20 cellular contexts compared by ENCODE assay signal in the genomic region with DNA sequence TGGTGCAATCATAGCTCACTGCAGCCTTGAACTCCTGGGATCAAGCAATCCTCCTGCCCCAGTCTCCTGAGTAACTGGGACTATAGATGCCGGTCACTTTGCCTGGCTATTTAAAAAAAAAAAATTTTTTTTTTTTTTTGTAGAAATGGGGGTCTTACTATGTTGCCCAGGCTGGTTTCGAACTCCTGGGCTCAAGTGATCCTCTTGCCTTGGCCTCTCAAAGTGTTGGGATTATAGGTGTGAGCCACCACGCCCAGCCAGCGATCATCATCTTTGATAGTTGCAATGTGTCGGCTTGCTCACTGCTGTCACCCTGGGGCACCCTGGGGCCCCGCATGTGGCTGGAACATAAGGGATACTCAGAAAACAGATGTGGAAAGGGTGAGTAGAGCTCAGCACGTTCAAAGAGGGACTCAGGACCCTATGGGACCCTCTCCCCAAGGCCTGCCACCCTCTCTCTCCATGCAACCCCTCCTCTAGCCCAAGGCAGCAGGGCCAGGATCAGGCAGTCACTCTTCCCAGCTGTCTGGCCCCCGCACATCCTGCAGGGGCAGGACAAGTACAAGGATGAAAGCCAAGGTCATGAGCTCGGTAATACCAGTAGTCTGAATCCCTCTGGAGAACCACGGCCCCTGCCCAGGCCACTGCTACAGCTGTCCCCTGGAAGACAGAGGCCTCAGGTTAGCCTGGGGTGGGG. TPM values are rescaled to one million over a fixed set of nuclear protein-coding genes. Genes with fewer than 3 reads are reported as not detected.
"Had no signal": no experiment of that assay in that cellular context is flagged by ENCODE, and none has a peak within 500 bp of the region (broad histone marks: within the 10 kb centered on the region; RNA-seq: fewer than 3 reads in every experiment).

No MANE protein-coding gene starts in this region.

- DNase-seq: cerebellar nuclear complex; dermis blood vessel endothelial cell; foreskin keratinocyte; head of caudate nucleus; left colon; left ventricle myocardium superior; mesenchymal stem cell; midbrain; naive B cell; posterior cingulate gyrus; right cardiac atrium; stimulated activated CD4-positive, alpha-beta T cell treated with anti-CD3 and anti-CD28 coated beads, Interleukin-4, amount 100 ng/mL, for 4 hours; stimulated activated naive B cell treated with anti-CD40 and anti-IgM and Interleukin-4, amounts not matched to agents 10 μg/mL and 1 μg/mL and 100 μg/mL, for 72 hours; stimulated activated naive CD8-positive, alpha-beta T cell treated with anti-CD3 and anti-CD28 coated beads, Interleukin-15, amount 100 ng/mL, for 72 hours; testis had no signal

- H2AFZ ChIP-seq: hepatocyte had no signal

- H3K27ac Mint-ChIP-seq: naive B cell; nephron; stimulated activated naive B cell treated with anti-CD40 and anti-IgM and Interleukin-4, amounts not matched to agents 10 μg/mL and 1 μg/mL and 100 μg/mL, for 72 hours; stimulated activated naive CD8-positive, alpha-beta T cell treated with anti-CD3 and anti-CD28 coated beads, Interleukin-15, amount 100 ng/mL, for 72 hours had no signal

- H3K4me3 Mint-ChIP-seq: naive B cell; nephron; stimulated activated naive B cell treated with anti-CD40 and anti-IgM and Interleukin-4, amounts not matched to agents 10 μg/mL and 1 μg/mL and 100 μg/mL, for 72 hours; stimulated activated naive CD8-positive, alpha-beta T cell treated with anti-CD3 and anti-CD28 coated beads, Interleukin-15, amount 100 ng/mL, for 72 hours had no signal

- ATAC-seq: foreskin keratinocyte; left colon; left ventricle myocardium superior; right cardiac atrium; stimulated activated naive B cell treated with anti-CD40 and anti-IgM and Interleukin-4, amounts not matched to agents 10 μg/mL and 1 μg/mL and 100 μg/mL, for 72 hours; stimulated activated naive CD8-positive, alpha-beta T cell treated with anti-CD3 and anti-CD28 coated beads, Interleukin-15, amount 100 ng/mL, for 72 hours had no signal

- H3K9me3 Mint-ChIP-seq: naive B cell; nephron; stimulated activated naive B cell treated with anti-CD40 and anti-IgM and Interleukin-4, amounts not matched to agents 10 μg/mL and 1 μg/mL and 100 μg/mL, for 72 hours; stimulated activated naive CD8-positive, alpha-beta T cell treated with anti-CD3 and anti-CD28 coated beads, Interleukin-15, amount 100 ng/mL, for 72 hours had no signal

- H3K36me3 ChIP-seq: neutrophil, tibial nerve had no signal

- H3K79me2 ChIP-seq: hepatocyte had no signal

- H3K4me2 ChIP-seq: hepatocyte had no signal

- H3K9me3 ChIP-seq: neutrophil, testis, tibial nerve had no signal

- H3K4me1 ChIP-seq: foreskin keratinocyte had no signal

- H3K27me3 ChIP-seq: hepatocyte, testis had no signal

- H3K36me3 Mint-ChIP-seq: naive B cell; stimulated activated naive B cell treated with anti-CD40 and anti-IgM and Interleukin-4, amounts not matched to agents 10 μg/mL and 1 μg/mL and 100 μg/mL, for 72 hours had no signal

- H3K4me3 ChIP-seq: hepatocyte, lung, testis, tibial nerve had no signal

- H3K27ac ChIP-seq: foreskin keratinocyte, hepatocyte, neutrophil, testis, tibial nerve had no signal

RNA-seq across cellular contexts. Expression of a gene that starts 6.5 kb away (rescaled TPM):
- polyA plus RNA-seq: foreskin keratinocyte, hepatocyte, lung, right cardiac atrium had no signal
